In genomic region chr6:146592451-146592850, GRCh38 we compare ENCODE assay signal across 9 cellular contexts. TPM values are rescaled to one million over a fixed set of nuclear protein-coding genes. Genes with fewer than 3 reads are reported as not detected.
"Had no signal": no experiment of that assay in that cellular context is flagged by ENCODE, and none has a peak within 500 bp of the region (broad histone marks: within the 10 kb centered on the region; RNA-seq: fewer than 3 reads in every experiment).

No MANE protein-coding gene starts in this region.

- H3K27me3 Mint-ChIP-seq: IgD-negative memory B cell had no signal

- H3K27ac Mint-ChIP-seq: IgD-negative memory B cell had no signal

- DNase-seq: IMR-90, KBM-7, KG1 had no signal

- H3K4me3 Mint-ChIP-seq: IgD-negative memory B cell had no signal

- H3K27ac ChIP-seq: HL-60 had no signal

- ATAC-seq: HepG2, K562 had no signal

- H3K4me3 ChIP-seq: K562 had no signal

- H3K9me3 Mint-ChIP-seq: IgD-negative memory B cell had no signal

- H3K4me1 Mint-ChIP-seq: IgD-negative memory B cell had no signal

- H3K36me3 Mint-ChIP-seq: IgD-negative memory B cell had no signal

RNA-seq across cellular contexts. Expression of gene ADGB, which starts 6.3 kb away (rescaled TPM):
- total RNA-seq: HepG2, HT-29, HT1080, IMR-90, K562 had no signal
- polyA plus RNA-seq: HepG2, IgD-negative memory B cell, IMR-90, K562 had no signal
